32 cellular contexts compared by ENCODE assay signal in the genomic region with DNA sequence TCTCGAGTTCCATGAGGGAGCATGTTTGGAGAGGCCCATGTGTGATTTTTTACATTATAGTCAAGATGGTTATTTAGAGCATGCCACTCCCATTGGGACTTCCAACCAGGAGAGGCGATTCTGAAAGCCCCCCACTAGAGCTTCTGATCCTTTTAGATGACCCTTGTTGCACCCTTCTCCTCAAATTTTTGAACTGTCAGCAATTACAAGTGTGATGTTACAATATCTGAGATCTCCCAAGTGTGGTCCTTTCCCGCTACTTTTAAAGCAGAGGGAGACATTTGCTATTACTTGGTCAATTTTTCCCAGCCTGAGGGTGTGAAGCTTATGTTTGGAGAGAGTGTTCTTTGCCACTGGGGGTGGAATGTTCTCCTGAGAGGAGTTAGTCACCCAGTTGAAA. TPM values are rescaled to one million over a fixed set of nuclear protein-coding genes. Genes with fewer than 3 reads are reported as not detected.
"Had no signal": no experiment of that assay in that cellular context is flagged by ENCODE, and none has a peak within 500 bp of the region (broad histone marks: within the 10 kb centered on the region; RNA-seq: fewer than 3 reads in every experiment).

No MANE protein-coding gene starts in this region.

- H3K36me3 ChIP-seq: neural progenitor cell, ovary, spleen, suprapubic skin, tibial artery, transverse colon, upper lobe of left lung, vagina had no signal

- H3K79me2 ChIP-seq: parathyroid adenoma had no signal

- H3K9me3 ChIP-seq: testis had no signal

- FAIRE-seq: urothelium cell line had no signal

- H3K4me2 ChIP-seq: neural progenitor cell, smooth muscle cell had no signal

- H2AFZ ChIP-seq: neural progenitor cell, parathyroid adenoma had no signal

- H3K9ac ChIP-seq: neural progenitor cell, parathyroid adenoma had no signal

- H3K27me3 ChIP-seq: neural progenitor cell, ovary, suprapubic skin, testis, tibial artery, transverse colon, upper lobe of left lung, vagina had no signal

- DNase-seq: naive thymus-derived CD4-positive, alpha-beta T cell; natural killer cell; occipital lobe; ovary; posterior cingulate gyrus; psoas muscle; right cardiac atrium; spleen; stimulated activated CD4-positive, alpha-beta T cell treated with anti-CD3 and anti-CD28 coated beads, Interleukin-12 subunit alpha, Interleukin-12 subunit beta, amount 100 ng/mL, for 4 hours; stimulated activated CD4-positive, alpha-beta T cell treated with anti-CD3 and anti-CD28 coated beads, Interleukin-1b, Interleukin-23, amount 100 ng/mL, for 48 hours; stimulated activated CD4-positive, alpha-beta T cell treated with anti-CD3 and anti-CD28 coated beads, Interleukin-4, amount 100 ng/mL, for 1 hour; stimulated activated CD4-positive, alpha-beta T cell treated with anti-CD3 and anti-CD28 coated beads, Interleukin-4, amount 100 ng/mL, for 4 hours; stimulated activated CD8-positive, alpha-beta memory T cell treated with anti-CD3 and anti-CD28 coated beads, Interleukin-4, amount 100 ng/mL, for 48 hours; stimulated activated naive CD4-positive, alpha-beta T cell; stimulated activated naive CD8-positive, alpha-beta T cell treated with anti-CD3 and anti-CD28 coated beads, Interleukin-15, amount 100 ng/mL, for 72 hours; stimulated activated naive CD8-positive, alpha-beta T cell treated with anti-CD3 and anti-CD28 coated beads, Interleukin-15, Interleukin-2, amounts not matched to agents 100 U/mL and 50 U/mL, for 24 hours; substantia nigra; testis; tibial artery; transverse colon; upper lobe of left lung had no signal

- H3K27ac ChIP-seq: neural progenitor cell, ovary, parathyroid adenoma, psoas muscle, skin epidermis, spleen, suprapubic skin, testis, tibial artery, transverse colon, upper lobe of left lung, vagina had no signal

- H3K4me3 ChIP-seq: neural progenitor cell, ovary, psoas muscle, skin epidermis, smooth muscle cell, spleen, suprapubic skin, testis, tibial artery, transverse colon, upper lobe of left lung, vagina had no signal

- ATAC-seq: naive thymus-derived CD4-positive, alpha-beta T cell; natural killer cell; psoas muscle; right cardiac atrium; sciatic nerve; stimulated activated memory B cell treated with anti-CD40 and anti-IgM and Interleukin-4, amounts not matched to agents 10 μg/mL and 1 μg/mL and 100 μg/mL, for 72 hours; stimulated activated naive CD8-positive, alpha-beta T cell treated with anti-CD3 and anti-CD28 coated beads, Interleukin-15, amount 100 ng/mL, for 72 hours; stimulated activated naive CD8-positive, alpha-beta T cell treated with anti-CD3 and anti-CD28 coated beads, Interleukin-15, Interleukin-2, amounts not matched to agents 100 U/mL and 50 U/mL, for 24 hours had no signal

- H3K4me1 ChIP-seq: neural progenitor cell, parathyroid adenoma, psoas muscle, spleen, suprapubic skin, testis, tibial artery, transverse colon, upper lobe of left lung, vagina had no signal

RNA-seq across cellular contexts. Expression of gene PTH2R, which starts 16.7 kb away (rescaled TPM):
- total RNA-seq: right cardiac atrium, smooth muscle cell, transverse colon, ureter, vagina had no signal
- polyA plus RNA-seq: naive thymus-derived CD4-positive, alpha-beta T cell; neural cell; right cardiac atrium; smooth muscle cell had no signal
